Comparison of ENCODE assay signal across 8 cellular contexts in the genomic region with DNA sequence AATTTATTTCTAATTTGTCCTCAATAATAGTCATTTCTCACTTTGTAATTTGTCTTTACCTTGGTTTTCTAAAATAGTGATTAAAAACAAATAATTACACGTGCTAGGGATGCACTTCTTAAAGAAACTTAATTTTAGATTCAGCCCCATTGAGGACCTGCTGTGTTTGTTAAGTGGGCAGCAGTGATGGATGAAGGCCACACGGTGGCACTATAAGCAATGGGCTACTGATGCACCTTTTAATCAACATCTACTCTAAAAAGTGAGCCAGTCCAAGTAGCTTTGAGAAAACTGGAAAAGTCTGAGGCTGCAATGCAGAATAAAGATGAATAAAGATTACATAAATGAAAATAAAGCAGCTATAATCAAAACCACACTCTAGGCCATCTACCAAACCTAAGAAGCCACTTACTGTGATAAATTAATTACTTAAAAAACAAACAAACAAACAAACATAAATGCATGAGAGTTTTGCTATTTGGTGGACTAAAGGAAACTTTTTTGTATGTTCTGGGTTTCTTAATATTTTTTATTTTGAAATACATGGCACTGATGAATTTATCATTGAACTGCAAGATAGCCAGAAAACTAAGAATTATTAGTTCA.
DNase-seq lines count a peak whose midpoint lies in the region; ATAC-seq and TF ChIP-seq lines count a peak whose summit lies in the region.

No MANE protein-coding gene starts in this region.

- no peaks in the 10 kb centered on the region for H3K36me3 ChIP-seq in CD8-positive, alpha-beta T cell (ENCODE audit: insufficient read depth, low read length)
- H3K36me3 ChIP-seq in WERI-Rb-1: no peaks in the 10 kb centered on the region

- H3K4me3 ChIP-seq in CD8-positive, alpha-beta T cell (ENCODE audit: low read depth, low read length): no peak overlapping the region
- no peak overlapping the region for H3K4me3 ChIP-seq in WERI-Rb-1 (ENCODE audit: low read depth, low read length)

- no peaks in the 10 kb centered on the region for H3K4me1 Mint-ChIP-seq in CD8-positive, alpha-beta T cell (ENCODE audit: low read depth)
- H3K4me1 Mint-ChIP-seq in T-helper 2 cell treated with Interferon-gamma antibody and Interleukin-4, amounts not matched to agents 5 μg/mL and 100 μg/mL, for 36 hours (ENCODE audit: low read depth): no peaks in the 10 kb centered on the region

- peaks cover 7% of the 10 kb centered on the region for H3K27me3 Mint-ChIP-seq in CD8-positive, alpha-beta T cell (ENCODE audit: low read depth)
- no peaks in the 10 kb centered on the region for H3K27me3 Mint-ChIP-seq in T-helper 2 cell treated with Interferon-gamma antibody and Interleukin-4, amounts not matched to agents 5 μg/mL and 100 μg/mL, for 36 hours (ENCODE audit: low read depth)

- no peaks in the 10 kb centered on the region for H3K4me1 ChIP-seq in CD8-positive, alpha-beta T cell (ENCODE audit: insufficient read depth, low read length)

- H3K9me3 Mint-ChIP-seq in CD8-positive, alpha-beta T cell: no peaks in the 10 kb centered on the region
- H3K9me3 Mint-ChIP-seq in T-helper 2 cell treated with Interferon-gamma antibody and Interleukin-4, amounts not matched to agents 5 μg/mL and 100 μg/mL, for 36 hours: no peaks in the 10 kb centered on the region

- H3K9me3 ChIP-seq in CD8-positive, alpha-beta T cell (ENCODE audit: low read length): no peaks in the 10 kb centered on the region
- no peaks in the 10 kb centered on the region for H3K9me3 ChIP-seq in WERI-Rb-1 (ENCODE audit: severe bottlenecking)

- POLR2A ChIA-PET in CD8-positive, alpha-beta T cell (lab: Charles Lee): no interaction called here

- intact Hi-C loops in CD8-positive, alpha-beta T cell (cut with DNase I, micrococcal nuclease): no loop called here

- peak; percentile 40 for TF ChIP-seq CTCF in CD8-positive, alpha-beta T cell (IDR thresholded peaks at IDR 0.05)
- peak; percentile 79 for TF ChIP-seq CTCF in WERI-Rb-1 (IDR thresholded peaks at IDR 0.05; ENCODE audit: low read depth, low read length)

- H3K4me3 Mint-ChIP-seq in CD8-positive, alpha-beta T cell: no peak overlapping the region
- H3K4me3 Mint-ChIP-seq in T-helper 2 cell treated with Interferon-gamma antibody and Interleukin-4, amounts not matched to agents 5 μg/mL and 100 μg/mL, for 36 hours: no peak overlapping the region

- DNase-seq in CD8-positive, alpha-beta T cell: no peak
- DNase-seq in NCI-H2081 treated with DMSO at 0.1 percent for 48 hours (lab: John Stamatoyannopoulos, UW) (peak; percentile 12), WERI-Rb-1 (peak; percentile 44), globus pallidus (ENCODE audit: low spot score) (peak; percentile 0), smooth muscle cell of the brain vasculature (ENCODE audit: low read depth, low spot score) (peak; percentile 9)
- DNase-seq in T-helper 2 cell treated with Interferon-gamma antibody and Interleukin-4, amounts not matched to agents 5 μg/mL and 100 μg/mL, for 36 hours (ENCODE audit: low spot score): no peak

- no peaks in the 10 kb centered on the region for H3K27me3 ChIP-seq in CD8-positive, alpha-beta T cell (ENCODE audit: insufficient read depth, low read length)
- no peaks in the 10 kb centered on the region for H3K27me3 ChIP-seq in WERI-Rb-1 (ENCODE audit: insufficient read depth, low read depth, severe bottlenecking)

- ATAC-seq in CD8-positive, alpha-beta T cell: no peak
- ATAC-seq in GM18861 (IDR thresholded peaks at IDR 0.05; ENCODE audit: unreplicated experiment): peak; percentile 78
- ATAC-seq in HG03064 (IDR thresholded peaks at IDR 0.05; ENCODE audit: low read depth, unreplicated experiment): peak; percentile 78

- no peak overlapping the region for H3K27ac ChIP-seq in CD8-positive, alpha-beta T cell (ENCODE audit: low read depth, low read length)
- H3K27ac ChIP-seq in WERI-Rb-1: no peak overlapping the region

- no peak overlapping the region for H3K27ac Mint-ChIP-seq in CD8-positive, alpha-beta T cell
- no peak overlapping the region for H3K27ac Mint-ChIP-seq in T-helper 2 cell treated with Interferon-gamma antibody and Interleukin-4, amounts not matched to agents 5 μg/mL and 100 μg/mL, for 36 hours

- CTCF ChIA-PET in CD8-positive, alpha-beta T cell (lab: Charles Lee): interaction anchor here (0.6 to 1.7 kb wide), 5 partner anchors 10 to 1370 kb away, joined by 3 to 6 read pairs (median 3); no protein-coding TSS in a partner anchor

- no peaks in the 10 kb centered on the region for H3K36me3 Mint-ChIP-seq in CD8-positive, alpha-beta T cell
- H3K36me3 Mint-ChIP-seq in T-helper 2 cell treated with Interferon-gamma antibody and Interleukin-4, amounts not matched to agents 5 μg/mL and 100 μg/mL, for 36 hours (ENCODE audit: low read depth): no peaks in the 10 kb centered on the region

Comparison
In these comparisons a context has a peak if more than half of its experiments do, and no peak if none do; other contexts are left out.
1. DNase-seq: peak in NCI-H2081 treated with DMSO at 0.1 percent for 48 hours (single experiment), WERI-Rb-1 (single experiment), globus pallidus (single experiment) and smooth muscle cell of the brain vasculature (single experiment); none in CD8-positive, alpha-beta T cell (0 of 7) and T-helper 2 cell treated with Interferon-gamma antibody and Interleukin-4, amounts not matched to agents 5 μg/mL and 100 μg/mL, for 36 hours (single experiment).